8 cellular contexts compared by ENCODE assay signal in the genomic region with DNA sequence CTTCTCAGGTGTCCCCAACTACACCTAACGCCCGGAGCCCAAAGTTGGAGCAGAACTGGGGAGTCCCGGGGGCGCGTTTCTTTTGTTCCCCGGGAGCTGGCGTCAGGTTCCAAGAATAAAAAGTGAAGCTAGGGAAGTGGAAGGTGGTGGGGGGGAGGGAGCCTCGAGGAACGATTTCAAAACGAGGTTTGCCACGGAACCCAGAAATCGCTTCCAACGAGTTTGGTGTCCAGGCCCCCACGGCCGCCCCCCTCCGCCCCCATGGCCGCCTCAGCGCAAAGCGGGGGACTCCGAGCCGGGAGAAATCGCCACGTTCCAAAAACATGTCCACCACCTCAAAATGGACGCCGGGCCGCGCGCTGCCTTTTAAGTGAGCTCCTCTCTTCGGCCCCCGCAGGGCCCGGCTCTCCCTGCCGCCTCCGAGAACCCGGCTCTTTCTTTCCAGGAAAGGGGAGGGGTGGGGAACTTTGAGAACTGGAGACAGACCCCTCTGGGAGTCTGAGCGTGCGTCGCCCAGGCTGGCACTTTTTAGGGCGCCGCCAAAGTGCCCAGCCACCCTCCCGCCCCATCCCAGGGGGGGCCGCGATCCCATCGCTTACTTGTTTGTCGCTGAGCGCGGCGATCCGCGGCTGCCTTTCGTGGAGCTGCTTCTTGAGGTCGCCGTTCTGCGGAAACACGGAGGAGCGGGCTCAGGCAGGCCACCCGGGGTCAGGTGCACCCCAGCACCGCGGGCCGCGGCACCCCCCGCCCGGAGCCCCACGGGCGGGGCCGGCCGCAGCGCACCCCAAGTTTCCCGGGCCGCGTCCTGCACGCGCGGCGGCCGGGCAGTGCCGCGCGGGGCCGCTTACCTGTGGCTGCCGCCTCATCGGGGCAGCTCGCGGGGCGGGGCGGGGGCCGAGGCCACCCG.
A peak's percentile ranks its signal among the peaks of the same experiment; 100 is the strongest.
DNase-seq lines count a peak whose midpoint lies in the region; ATAC-seq and TF ChIP-seq lines count a peak whose summit lies in the region.

No MANE protein-coding gene starts in this region.

- no peak overlapping the region for H3K9ac ChIP-seq in subcutaneous abdominal adipose tissue (ENCODE audit: low read length in 5 of 5)

- peak overlapping the region; percentile 85 for H3K4me3 ChIP-seq in WERI-Rb-1 (ENCODE audit: low read depth, low read length)
- H3K4me3 ChIP-seq in iPS-11a (ENCODE audit: low read depth, low read length), result peak overlapping the region; percentile 81
- H3K4me3 ChIP-seq in subcutaneous abdominal adipose tissue (ENCODE audit: low read depth in 1 of 5, low read length in 5 of 5), result peak overlapping the region in 3 of 5 donors; percentile 22 to 36 (median 34)

- H3K9me3 ChIP-seq in WERI-Rb-1 (ENCODE audit: severe bottlenecking) (no peaks in the 10 kb centered on the region), subcutaneous abdominal adipose tissue (ENCODE audit: control insufficient read depth in 5 of 5, low read length in 5 of 5) (no peaks in the 10 kb centered on the region)

- H3K36me3 ChIP-seq in WERI-Rb-1 (peaks cover 24% of the 10 kb centered on the region), subcutaneous abdominal adipose tissue (ENCODE audit: control insufficient read depth in 5 of 5, insufficient read depth in 5 of 5, low read length in 5 of 5) (no peaks in the 10 kb centered on the region)

- DNase-seq in NCI-H2196 (lab: John Stamatoyannopoulos, UW; ENCODE audit: unreplicated experiment), result peak; percentile 42
- DNase-seq in NCI-H2196 treated with DMSO at 0.1 percent for 48 hours (lab: John Stamatoyannopoulos, UW; ENCODE audit: unreplicated experiment), result no peak
- peak; percentile 33 for DNase-seq in WERI-Rb-1

- H3K4me1 ChIP-seq in subcutaneous abdominal adipose tissue (ENCODE audit: control insufficient read depth in 5 of 5, insufficient read depth in 5 of 5, low read length in 5 of 5), result peaks cover 0 to 28% (median 20%) of the 10 kb centered on the region in 5 donors

- H3K27ac ChIP-seq in WERI-Rb-1 (peak overlapping the region; percentile 97), subcutaneous abdominal adipose tissue (ENCODE audit: low read depth, low read length) (no peak overlapping the region)

- TF ChIP-seq CTCF in WERI-Rb-1 (IDR thresholded peaks at IDR 0.05; ENCODE audit: low read depth, low read length), result no peak

- ATAC-seq in GM18498 (IDR thresholded peaks at IDR 0.05; ENCODE audit: unreplicated experiment) (no peak), GM19467 (IDR thresholded peaks at IDR 0.05; ENCODE audit: unreplicated experiment) (no peak), GM19023 (IDR thresholded peaks at IDR 0.05; ENCODE audit: unreplicated experiment) (no peak)

- H3K27me3 ChIP-seq in WERI-Rb-1 (ENCODE audit: insufficient read depth, low read depth, severe bottlenecking), result no peaks in the 10 kb centered on the region
- peaks cover 34 to 59% (median 44%) of the 10 kb centered on the region in 5 donors for H3K27me3 ChIP-seq in subcutaneous abdominal adipose tissue (ENCODE audit: control insufficient read depth in 5 of 5, insufficient read depth in 4 of 5, low read length in 5 of 5)

Comparison
In these comparisons a context has a peak if more than half of its experiments do, and no peak if none do; other contexts are left out.
1. H3K4me3 ChIP-seq: peak in every context shown above with its lines; median percentile 85 in WERI-Rb-1; 81 in iPS-11a; 34 in subcutaneous abdominal adipose tissue.